16 cellular contexts compared by ENCODE assay signal in the genomic region with DNA sequence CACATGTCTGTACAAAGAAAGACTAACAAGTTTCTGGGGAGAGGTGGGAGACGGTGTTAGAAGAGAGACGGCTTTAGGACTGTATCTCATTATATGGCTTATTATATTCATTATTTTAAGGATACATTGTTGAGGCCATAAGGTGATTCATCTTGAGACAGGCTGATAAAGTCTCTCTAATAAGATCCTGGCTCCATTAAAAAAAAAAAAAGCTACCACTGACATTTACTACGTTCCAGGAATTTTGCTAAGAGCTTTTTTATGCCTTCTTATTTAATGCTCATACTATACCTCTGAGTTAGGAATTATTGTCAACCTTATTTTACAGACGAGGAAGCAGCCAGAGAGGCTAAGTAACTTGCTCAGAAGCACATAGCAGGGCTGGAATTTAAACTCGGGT.
"Had no signal": no experiment of that assay in that cellular context is flagged by ENCODE, and none has a peak within 500 bp of the region (broad histone marks: within the 10 kb centered on the region; RNA-seq: fewer than 3 reads in every experiment).

No MANE protein-coding gene starts in this region.

- H3K9me3 ChIP-seq: ascending aorta, heart left ventricle, left lung, right atrium auricular region, upper lobe of left lung had no signal

- ATAC-seq: left lung had no signal

- H3K36me3 ChIP-seq: ascending aorta, right atrium auricular region had no signal

- DNase-seq: activated CD4-positive, alpha-beta memory T cell treated with anti-CD3 and anti-CD28 coated beads, Interleukin-2, amount 10 ng/mL, durations not matched to agents 7 days and 5 days; activated CD4-positive, CD25-positive, alpha-beta regulatory T cell treated with anti-CD3 and anti-CD28 coated beads, Interleukin-2, amount 50 U/mL, for 72 hours; activated gamma-delta T cell treated with Interleukin-2 at 50 U/mL for 16 hours; activated naive CD8-positive, alpha-beta T cell treated with anti-CD3 and anti-CD28 coated beads for 36 hours; activated T-cell treated with anti-CD3 and anti-CD28 coated beads, Interleukin-2, amount 50 U/mL, for 48 hours; effector CD8-positive, alpha-beta T cell; heart left ventricle; islet precursor cell; left lung; naive B cell; small intestine had no signal

- H3K4me3 ChIP-seq: ascending aorta, cardiac muscle cell, coronary artery, heart left ventricle, left lung, right atrium auricular region, upper lobe of left lung had no signal

- H3K27ac ChIP-seq: coronary artery had no signal
